8 cellular contexts compared by ENCODE assay signal in genomic region chr4:154416183-154416543, GRCh38.
DNase-seq lines count a peak whose midpoint lies in the region; ATAC-seq and TF ChIP-seq lines count a peak whose summit lies in the region.

No MANE protein-coding gene starts in this region.

- no peaks in the 10 kb centered on the region for H3K36me3 Mint-ChIP-seq in activated B cell treated with CpG ODN at 0.5 μM for 24 hours (ENCODE audit: low read depth)

- TF ChIP-seq CTCF in activated B cell treated with CpG ODN at 0.5 μM for 24 hours (IDR thresholded peaks at IDR 0.05) (no peak), right atrium auricular region (IDR thresholded peaks at IDR 0.05) (no peak)

- peak overlapping the region; percentile 91 for H3K4me3 Mint-ChIP-seq in activated B cell treated with CpG ODN at 0.5 μM for 24 hours

- no peak for DNase-seq in Right ventricle myocardium inferior (ENCODE audit: missing footprints)
- no peak for DNase-seq in cardiac septum (ENCODE audit: low spot score)
- peak; percentile 17 for DNase-seq in activated B cell treated with CpG ODN at 0.5 μM for 24 hours
- no peak for DNase-seq in right atrium auricular region (ENCODE audit: low spot score)

- H3K27me3 ChIP-seq in right atrium auricular region (no peaks in the 10 kb centered on the region), skeletal muscle tissue (ENCODE audit: control insufficient read depth in 3 of 3, insufficient read depth in 3 of 3, low read length in 3 of 3) (no peaks in the 10 kb centered on the region)

- CTCF ChIA-PET in activated B cell treated with CpG ODN at 0.5 μM for 24 hours (lab: Charles Lee) = no interaction called here

- H3K4me3 ChIP-seq in right atrium auricular region (peak overlapping the region; percentile 36 to 52), skeletal muscle tissue (ENCODE audit: low read length in 3 of 3) (peak overlapping the region; percentile 60 to 72 (median 68))

- peaks cover 0 to 10% of the 10 kb centered on the region in 2 donors for H3K4me1 ChIP-seq in right atrium auricular region
- peaks cover 2 to 9% (median 7%) of the 10 kb centered on the region in 3 donors for H3K4me1 ChIP-seq in skeletal muscle tissue (ENCODE audit: control insufficient read depth in 3 of 3, insufficient read depth in 3 of 3, low read length in 3 of 3)

- H3K27ac Mint-ChIP-seq in activated B cell treated with CpG ODN at 0.5 μM for 24 hours = peak overlapping the region; percentile 93

- H3K9me3 ChIP-seq in right atrium auricular region (no peaks in the 10 kb centered on the region), skeletal muscle tissue (ENCODE audit: control insufficient read depth in 3 of 3, low read length in 3 of 3) (no peaks in the 10 kb centered on the region)

- peaks cover 32% of the 10 kb centered on the region for H3K4me1 Mint-ChIP-seq in activated B cell treated with CpG ODN at 0.5 μM for 24 hours

- H3K9me3 Mint-ChIP-seq in activated B cell treated with CpG ODN at 0.5 μM for 24 hours = no peaks in the 10 kb centered on the region

- H3K9ac ChIP-seq in skeletal muscle tissue (ENCODE audit: low read depth in 1 of 3, low read length in 3 of 3) = peak overlapping the region; percentile 34 to 73 (median 57)

- H3K27ac ChIP-seq in right atrium auricular region (peak overlapping the region; percentile 37 to 54), skeletal muscle tissue (ENCODE audit: low read depth, low read length) (peak overlapping the region; percentile 31)

- peaks cover 2% of the 10 kb centered on the region for H3K27me3 Mint-ChIP-seq in activated B cell treated with CpG ODN at 0.5 μM for 24 hours

- intact Hi-C loops in Right ventricle myocardium inferior (cut with DNase I) = no loop called here
- intact Hi-C loops in cardiac septum (cut with DNase I) = no loop called here
- intact Hi-C loops in activated B cell treated with CpG ODN at 0.5 μM for 24 hours (cut with micrococcal nuclease) = loop anchor here (2.0 to 5.0 kb wide), 3 partner anchors 75 to 961 kb away; partner anchors contain the start of genes DCHS2 and MAP9

- H3K36me3 ChIP-seq in right atrium auricular region = no peaks in the 10 kb centered on the region
- no peaks in the 10 kb centered on the region for H3K36me3 ChIP-seq in skeletal muscle tissue (ENCODE audit: control insufficient read depth in 3 of 3, insufficient read depth in 3 of 3, low read length in 3 of 3)

- ATAC-seq in Right ventricle myocardium inferior = peak; percentile 44
- ATAC-seq in HG02938 (IDR thresholded peaks at IDR 0.05; ENCODE audit: unreplicated experiment) = peak; percentile 37
- ATAC-seq in activated B cell treated with CpG ODN at 0.5 μM for 24 hours (ENCODE audit: low read depth) = peak; percentile 25
- no peak for ATAC-seq in HG02973 (IDR thresholded peaks at IDR 0.05; ENCODE audit: unreplicated experiment)
- ATAC-seq in esophagus mucosa = no peak

- POLR2A ChIA-PET in activated B cell treated with CpG ODN at 0.5 μM for 24 hours (lab: Charles Lee) = interaction anchor here (0.7 to 1.9 kb wide), 6 partner anchors 8 to 95 kb away, joined by 3 to 11 read pairs (median 3); no protein-coding TSS in a partner anchor

Comparison
In these comparisons a context has a peak if more than half of its experiments do, and no peak if none do; other contexts are left out.
1. ATAC-seq: peak in Right ventricle myocardium inferior (single experiment), HG02938 (single experiment) and activated B cell treated with CpG ODN at 0.5 μM for 24 hours (single experiment); none in HG02973 (single experiment) and esophagus mucosa (single experiment).